Comparison of ENCODE assay signal across 21 cellular contexts in the genomic region with DNA sequence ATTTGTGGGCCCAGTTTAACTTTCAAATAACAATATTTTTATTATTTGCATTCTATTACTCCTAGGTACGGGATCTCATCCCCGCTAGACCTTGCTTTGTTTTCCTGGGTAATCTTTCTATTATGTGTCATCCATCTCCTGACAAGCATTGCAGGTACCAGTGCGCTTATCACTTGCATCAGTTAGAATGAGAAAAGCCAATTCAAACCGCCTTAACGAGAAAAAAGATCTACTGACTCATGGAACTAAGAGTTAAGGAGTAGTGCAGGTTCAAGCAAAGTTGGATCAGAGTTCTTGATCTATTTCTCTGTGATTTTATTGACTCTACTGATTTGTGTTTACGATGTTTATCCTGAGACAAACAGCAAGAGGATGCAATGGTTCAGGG.
DNase-seq lines count a peak whose midpoint lies in the region; ATAC-seq and TF ChIP-seq lines count a peak whose summit lies in the region.
"Had no signal": no experiment of that assay in that cellular context is flagged by ENCODE, and none has a peak within 500 bp of the region (broad histone marks: within the 10 kb centered on the region; RNA-seq: fewer than 3 reads in every experiment).

No MANE protein-coding gene starts in this region.

- DNase-seq in activated CD4-positive, alpha-beta T cell treated with anti-CD3 and anti-CD28 coated beads, Interleukin-2, amount 10 ng/mL, durations not matched to agents 24 days and 14 days = peak; percentile 76
- DNase-seq in activated CD4-positive, alpha-beta T cell treated with anti-CD3 and anti-CD28 coated beads for 4 hours = no peak
- no peak for DNase-seq in CD4-positive, alpha-beta T cell
- no peak for DNase-seq in effector memory CD4-positive, alpha-beta T cell
- DNase-seq in germinal center (ENCODE audit: low spot score) = no peak
- no peak for DNase-seq in MCF 10A (ENCODE audit: unreplicated experiment)
- no peak for DNase-seq in HAP-1 (ENCODE audit: low spot score in 2 of 2)
- DNase-seq: activated CD4-positive, alpha-beta T cell treated with anti-CD3 and anti-CD28 coated beads, Interleukin-2, amount 50 U/mL, for 4 hours; AML-193; DND-41; HFFc6; left cardiac atrium; NCI-H1048; NCI-H1930; NCI-H226; NCI-H748 treated with DMSO at 0.1 percent for 48 hours; occipital lobe had no signal

- no peaks in the 10 kb centered on the region for H3K36me3 ChIP-seq in effector memory CD4-positive, alpha-beta T cell (ENCODE audit: control insufficient read depth, insufficient read depth, low read length)
- no peaks in the 10 kb centered on the region for H3K36me3 ChIP-seq in HAP-1 (replicated peaks)
- H3K36me3 ChIP-seq: right atrium auricular region had no signal

- no peak overlapping the region for H3K4me3 ChIP-seq in effector memory CD4-positive, alpha-beta T cell (ENCODE audit: insufficient read depth, low read depth, low read length, poor library complexity, severe bottlenecking)
- no peak overlapping the region for H3K4me3 ChIP-seq in HAP-1
- H3K4me3 ChIP-seq: right atrium auricular region had no signal

- peaks cover 17% of the 10 kb centered on the region for H3K4me1 ChIP-seq in effector memory CD4-positive, alpha-beta T cell (ENCODE audit: control insufficient read depth, insufficient read depth, low read length, poor library complexity, severe bottlenecking)
- H3K4me1 ChIP-seq in HAP-1 = peaks cover 10% of the 10 kb centered on the region
- H3K4me1 ChIP-seq: right atrium auricular region had no signal

- ATAC-seq in CD4-positive, alpha-beta T cell (ENCODE audit: poor library complexity) = peak; percentile 48
- ATAC-seq: left cardiac atrium had no signal

- H3K9me3 Mint-ChIP-seq in activated CD4-positive, alpha-beta T cell treated with anti-CD3 and anti-CD28 coated beads, Interleukin-2, amount 10 ng/mL, durations not matched to agents 24 days and 14 days = peaks cover 20% of the 10 kb centered on the region
- H3K9me3 Mint-ChIP-seq in CD4-positive, alpha-beta T cell = no peaks in the 10 kb centered on the region
- no peaks in the 10 kb centered on the region for H3K9me3 Mint-ChIP-seq in MCF 10A (ENCODE audit: unreplicated experiment)
- H3K9me3 Mint-ChIP-seq: memory B cell had no signal

- H3K27me3 ChIP-seq in CD4-positive, alpha-beta T cell (ENCODE audit: control insufficient read depth, insufficient read depth, low read length) = no peaks in the 10 kb centered on the region
- H3K27me3 ChIP-seq in effector memory CD4-positive, alpha-beta T cell (replicated peaks; ENCODE audit: control insufficient read depth, insufficient read depth, low read length, poor library complexity, severe bottlenecking) = no peaks in the 10 kb centered on the region
- peaks cover 3% of the 10 kb centered on the region; the same call in 1 of the 2 replicates for H3K27me3 ChIP-seq in HAP-1 (ENCODE audit: low read depth)
- H3K27me3 ChIP-seq: right atrium auricular region had no signal

- BruUV-seq in MCF 10A (replicated peaks; lab: Mats Ljungman, UMichigan) = no TSS peak

- intact Hi-C loops in activated CD4-positive, alpha-beta T cell treated with anti-CD3 and anti-CD28 coated beads, Interleukin-2, amount 10 ng/mL, durations not matched to agents 24 days and 14 days (cut with micrococcal nuclease) = loop anchor here (1.0 to 5.0 kb wide), 11 partner anchors 20 to 521 kb away; a partner anchor contains a TSS
- intact Hi-C loops in CD4-positive, alpha-beta T cell (cut with DNase I, micrococcal nuclease) = loop anchor here in 1 of 2 experiments (5.0 kb wide), 1 partner anchor 69 kb away; a partner anchor contains a TSS
- intact Hi-C loops in MCF 10A (cut with micrococcal nuclease) = no loop called here

- H3K27me3 Mint-ChIP-seq in activated CD4-positive, alpha-beta T cell treated with anti-CD3 and anti-CD28 coated beads, Interleukin-2, amount 10 ng/mL, durations not matched to agents 24 days and 14 days = no peaks in the 10 kb centered on the region
- no peaks in the 10 kb centered on the region for H3K27me3 Mint-ChIP-seq in CD4-positive, alpha-beta T cell
- H3K27me3 Mint-ChIP-seq in MCF 10A (ENCODE audit: insufficient read depth, unreplicated experiment) = no peaks in the 10 kb centered on the region
- H3K27me3 Mint-ChIP-seq: dendritic cell treated with granulocyte-macrophage colony-stimulating factor and Interleukin-4, amounts not matched to agents 40 ng/mL and 50 ng/mL, for 4 days; memory B cell had no signal

- CTCF ChIA-PET in CD4-positive, alpha-beta T cell (lab: Charles Lee) = interaction anchor here (1.2 kb wide), 1 partner anchor 69 kb away, joined by 3 read pairs; no protein-coding TSS in a partner anchor
- CTCF ChIA-PET in MCF 10A (lab: Yijun Ruan, JAX) = no interaction called here

- no peak overlapping the region for H3K27ac ChIP-seq in CD4-positive, alpha-beta T cell (ENCODE audit: low read depth, low read length)
- peak overlapping the region; percentile 17; the same call in 1 of the 2 replicates for H3K27ac ChIP-seq in VCaP
- H3K27ac ChIP-seq in effector memory CD4-positive, alpha-beta T cell (ENCODE audit: insufficient read depth, low read length, poor library complexity, severe bottlenecking) = peak overlapping the region; percentile 46
- H3K27ac ChIP-seq: right atrium auricular region had no signal

- peak overlapping the region; percentile 88 for H3K27ac Mint-ChIP-seq in activated CD4-positive, alpha-beta T cell treated with anti-CD3 and anti-CD28 coated beads, Interleukin-2, amount 10 ng/mL, durations not matched to agents 24 days and 14 days
- H3K27ac Mint-ChIP-seq in CD4-positive, alpha-beta T cell = peak overlapping the region; percentile 6
- no peak overlapping the region for H3K27ac Mint-ChIP-seq in MCF 10A (ENCODE audit: low read depth, unreplicated experiment)
- H3K27ac Mint-ChIP-seq: dendritic cell treated with granulocyte-macrophage colony-stimulating factor and Interleukin-4, amounts not matched to agents 40 ng/mL and 50 ng/mL, for 4 days; HFFc6; memory B cell had no signal

- TF ChIP-seq CTCF in CD4-positive, alpha-beta T cell (IDR thresholded peaks at IDR 0.05) = no peak
- TF ChIP-seq CTCF in VCaP (conservative IDR thresholded peaks at IDR 0.05) = no peak
- TF ChIP-seq CTCF in MCF 10A (IDR thresholded peaks at IDR 0.05; ENCODE audit: unreplicated experiment) = no peak

- H3K4me3 Mint-ChIP-seq in activated CD4-positive, alpha-beta T cell treated with anti-CD3 and anti-CD28 coated beads, Interleukin-2, amount 10 ng/mL, durations not matched to agents 24 days and 14 days = peak overlapping the region; percentile 60
- no peak overlapping the region for H3K4me3 Mint-ChIP-seq in CD4-positive, alpha-beta T cell
- H3K4me3 Mint-ChIP-seq in MCF 10A (ENCODE audit: unreplicated experiment) = no peak overlapping the region
- H3K4me3 Mint-ChIP-seq: dendritic cell treated with granulocyte-macrophage colony-stimulating factor and Interleukin-4, amounts not matched to agents 40 ng/mL and 50 ng/mL, for 4 days; HFFc6; memory B cell had no signal

- POLR2A ChIA-PET in CD4-positive, alpha-beta T cell (lab: Charles Lee) = interaction anchor here (0.7 kb wide), 1 partner anchor 77 kb away, joined by 3 read pairs; no protein-coding TSS in a partner anchor
- POLR2A ChIA-PET in MCF 10A (lab: Yijun Ruan, JAX) = no interaction called here

- peaks cover 18% of the 10 kb centered on the region for H3K36me3 Mint-ChIP-seq in activated CD4-positive, alpha-beta T cell treated with anti-CD3 and anti-CD28 coated beads, Interleukin-2, amount 10 ng/mL, durations not matched to agents 24 days and 14 days (ENCODE audit: low read depth)
- H3K36me3 Mint-ChIP-seq in CD4-positive, alpha-beta T cell (ENCODE audit: low read depth) = no peaks in the 10 kb centered on the region
- no peaks in the 10 kb centered on the region for H3K36me3 Mint-ChIP-seq in MCF 10A (ENCODE audit: insufficient read depth, unreplicated experiment)

- H3K9me3 ChIP-seq in CD4-positive, alpha-beta T cell (ENCODE audit: control insufficient read depth, low read length) = no peaks in the 10 kb centered on the region
- no peaks in the 10 kb centered on the region for H3K9me3 ChIP-seq in effector memory CD4-positive, alpha-beta T cell (ENCODE audit: control insufficient read depth, low read length)
- no peaks in the 10 kb centered on the region for H3K9me3 ChIP-seq in HAP-1
- H3K9me3 ChIP-seq: right atrium auricular region had no signal

- H3K4me1 Mint-ChIP-seq in activated CD4-positive, alpha-beta T cell treated with anti-CD3 and anti-CD28 coated beads, Interleukin-2, amount 10 ng/mL, durations not matched to agents 24 days and 14 days = peaks cover 66% of the 10 kb centered on the region
- H3K4me1 Mint-ChIP-seq in CD4-positive, alpha-beta T cell (ENCODE audit: low read depth) = peaks cover 57% of the 10 kb centered on the region
- peaks cover 22% of the 10 kb centered on the region for H3K4me1 Mint-ChIP-seq in MCF 10A (ENCODE audit: insufficient read depth, unreplicated experiment)
- H3K4me1 Mint-ChIP-seq: memory B cell had no signal

- in situ Hi-C loops in HAP-1 (cut with MboI; ENCODE audit: low sequenced_read_pairs) = no loop called here
